21 cellular contexts compared by ENCODE assay signal in genomic region chr3:152937234-152937633, GRCh38.
DNase-seq lines count a peak whose midpoint lies in the region; ATAC-seq and TF ChIP-seq lines count a peak whose summit lies in the region.
"Had no signal": no experiment of that assay in that cellular context is flagged by ENCODE, and none has a peak within 500 bp of the region (broad histone marks: within the 10 kb centered on the region; RNA-seq: fewer than 3 reads in every experiment).

No MANE protein-coding gene starts in this region.

- H3K27me3 ChIP-seq in cardiac muscle cell: no peaks in the 10 kb centered on the region
- H3K27me3 ChIP-seq: BE2C had no signal

- DNase-seq in cardiac muscle cell (ENCODE audit: low read depth in 1 of 2, low spot score in 1 of 2) (peak in 1 of 2 donors; percentile 36), cardiac septum (ENCODE audit: low spot score) (no peak), fibroblast of peridontal ligament (ENCODE audit: extremely low read depth) (peak; percentile 13), renal cortical epithelial cell (ENCODE audit: low read depth) (peak; percentile 11), HuH-7 (ENCODE audit: low spot score) (no peak), NCI-H2171 treated with DMSO at 0.1 percent for 48 hours (lab: John Stamatoyannopoulos, UW) (no peak)
- DNase-seq: activated CD4-positive, alpha-beta T cell treated with anti-CD3 and anti-CD28 coated beads for 4 hours; activated CD8-positive, alpha-beta memory T cell treated with anti-CD3 and anti-CD28 coated beads, Interleukin-2, amount 10 ng/mL, durations not matched to agents 7 days and 5 days; activated naive CD8-positive, alpha-beta T cell treated with anti-CD3 and anti-CD28 coated beads for 36 hours; BE2C; HFFc6; left colon; NCI-H146; NCI-H774; SHP77 treated with DMSO at 0.1 percent for 48 hours; stimulated activated CD4-positive, alpha-beta T cell treated with anti-CD3 and anti-CD28 coated beads, Interleukin-4, amount 100 ng/mL, for 4 hours had no signal

- H3K36me3 ChIP-seq in cardiac muscle cell: no peaks in the 10 kb centered on the region
- H3K36me3 ChIP-seq: BE2C had no signal

- intact Hi-C loops in cardiac septum (cut with DNase I): no loop called here

- H3K27ac ChIP-seq in cardiac muscle cell (no peak overlapping the region), VCaP (no peak overlapping the region)
- H3K27ac ChIP-seq: 22Rv1, HL-60 had no signal

- H3K9me3 ChIP-seq in cardiac muscle cell (ENCODE audit: low read depth): no peaks in the 10 kb centered on the region
- H3K9me3 ChIP-seq: BE2C had no signal

- H3K4me3 ChIP-seq in cardiac muscle cell: no peak overlapping the region

- no peak for ATAC-seq in HG03521 (IDR thresholded peaks at IDR 0.05; ENCODE audit: unreplicated experiment)
- ATAC-seq: activated CD8-positive, alpha-beta memory T cell treated with anti-CD3 and anti-CD28 coated beads, Interleukin-2, amount 10 ng/mL, durations not matched to agents 7 days and 5 days; activated T-helper 17 cell treated with anti-CD3 and anti-CD28 coated beads, Interleukin-2, amount 50 U/mL, for 72 hours; left colon had no signal

- TF ChIP-seq CTCF in cardiac muscle cell (IDR thresholded peaks at IDR 0.05; ENCODE audit: low read depth, low read length): peak; percentile 34
- TF ChIP-seq CTCF in VCaP (conservative IDR thresholded peaks at IDR 0.05): peak; percentile 42

- no peaks in the 10 kb centered on the region for H3K4me1 ChIP-seq in cardiac muscle cell (ENCODE audit: low read depth)
- H3K4me1 ChIP-seq: BE2C had no signal

Comparison
In these comparisons a context has a peak if more than half of its experiments do, and no peak if none do; other contexts are left out.
1. DNase-seq: peak in fibroblast of peridontal ligament (single experiment) and renal cortical epithelial cell (single experiment); none in cardiac septum (single experiment), HuH-7 (single experiment) and NCI-H2171 treated with DMSO at 0.1 percent for 48 hours (single experiment).